In genomic region chr19:54179921-54180452, GRCh38 we compare ENCODE assay signal across 8 cellular contexts. TPM values are rescaled to one million over a fixed set of nuclear protein-coding genes. Genes with fewer than 3 reads are reported as not detected.
DNase-seq lines count a peak whose midpoint lies in the region; ATAC-seq, FAIRE-seq and TF ChIP-seq lines count a peak whose summit lies in the region.

No MANE protein-coding gene starts in this region.

- no peak overlapping the region for H3K4me2 ChIP-seq in neural progenitor cell

- peaks cover 24% of the 10 kb centered on the region for H3K4me1 Mint-ChIP-seq in neural progenitor cell

- no peak for ATAC-seq in GM18870 (IDR thresholded peaks at IDR 0.05; ENCODE audit: unreplicated experiment)

- peaks cover 12% of the 10 kb centered on the region for H3K36me3 Mint-ChIP-seq in neural progenitor cell

- H3K27me3 ChIP-seq in neural progenitor cell, result no peaks in the 10 kb centered on the region

- no peaks in the 10 kb centered on the region for H3K9me3 ChIP-seq in neural progenitor cell (ENCODE audit: low read depth)

- no peak overlapping the region for H2AFZ ChIP-seq in neural progenitor cell (replicated peaks)

- H3K4me3 Mint-ChIP-seq in neural progenitor cell, result peak overlapping the region; percentile 66

- peaks cover 8% of the 10 kb centered on the region for H3K27me3 Mint-ChIP-seq in neural progenitor cell (ENCODE audit: insufficient read depth, low read depth)

- peaks cover 17% of the 10 kb centered on the region for H3F3A ChIP-seq in neural progenitor cell (ENCODE audit: low read depth)

- H3K4me3 ChIP-seq in neural progenitor cell, result no peak overlapping the region

- no peaks in the 10 kb centered on the region for H3K9me3 Mint-ChIP-seq in neural progenitor cell

- H3K27ac Mint-ChIP-seq in neural progenitor cell, result peak overlapping the region; percentile 92

- H3K36me3 ChIP-seq in neural progenitor cell, result no peaks in the 10 kb centered on the region

- no peaks in the 10 kb centered on the region for H3K79me2 ChIP-seq in neural progenitor cell (ENCODE audit: low read depth)

- FAIRE-seq in GM12892 (lab: Jason Lieb, UNC), result peak; percentile 33

- peaks cover 21% of the 10 kb centered on the region for H4K20me1 ChIP-seq in neural progenitor cell (ENCODE audit: low read depth)

- peak; percentile 72 for TF ChIP-seq CTCF in neural progenitor cell (IDR thresholded peaks at IDR 0.05)

- no peak for TF ChIP-seq POLR2A in GM12892 (IDR thresholded peaks at IDR 0.05; ENCODE audit: low read depth, low read length)

- no peak overlapping the region for H3K27ac ChIP-seq in neural progenitor cell

- DNase-seq in GM12892 (ENCODE audit: insufficient read length) (no peak), NCI-H510A treated with DMSO at 0.1 percent for 48 hours (lab: John Stamatoyannopoulos, UW) (peak; percentile 77), epidermal melanocyte (ENCODE audit: insufficient read length, low spot score) (peak; percentile 73), neural progenitor cell (ENCODE audit: low spot score) (peak; percentile 95), COLO829 (ENCODE audit: low spot score) (no peak), DMS79 treated with DMSO at 0.1 percent for 48 hours (lab: John Stamatoyannopoulos, UW) (no peak), GM03348 (ENCODE audit: low spot score) (no peak)

- H3K4me1 ChIP-seq in neural progenitor cell, result peaks cover 4% of the 10 kb centered on the region

- no peak overlapping the region for H3K9ac ChIP-seq in neural progenitor cell

RNA-seq across cellular contexts. Expression of gene TMC4, which starts 7.0 kb away (rescaled TPM):
- 0.42 TPM for polyA plus RNA-seq in GM12892 (2012; ENCODE audit: missing spikeins)
- total RNA-seq in neural progenitor cell (ENCODE audit: low replicate concordance), result 0.46 TPM in 1 of 2 replicates, not detected in the other

RNA-seq across cellular contexts. Expression of gene MBOAT7, which starts 9.4 kb away (rescaled TPM):
- polyA plus RNA-seq in GM12892 (2012; ENCODE audit: missing spikeins), result 9.9 TPM
- 20.0 and 91.0 TPM in 2 replicates for total RNA-seq in neural progenitor cell (ENCODE audit: low replicate concordance)

RNA-seq across cellular contexts. Expression of gene TSEN34, which starts 11.1 kb away (rescaled TPM):
- polyA plus RNA-seq in GM12892 (2012; ENCODE audit: missing spikeins), result 11.7 TPM
- 10.3 and 37.3 TPM in 2 replicates for total RNA-seq in neural progenitor cell (ENCODE audit: low replicate concordance)

RNA-seq across cellular contexts. Expression of gene LENG1, which starts 20.5 kb away (rescaled TPM):
- polyA plus RNA-seq in GM12892 (2012; ENCODE audit: missing spikeins), result 3.1 TPM
- total RNA-seq in neural progenitor cell (ENCODE audit: low replicate concordance), result 2.7 and 5.4 TPM in 2 replicates

RNA-seq across cellular contexts. Expression of gene RPS9, which starts 20.7 kb away (rescaled TPM):
- 4,059 TPM for polyA plus RNA-seq in GM12892 (2012; ENCODE audit: missing spikeins)
- total RNA-seq in neural progenitor cell (ENCODE audit: low replicate concordance), result 1,773 and 2,732 TPM in 2 replicates

Comparison
In these comparisons a context has a peak if more than half of its experiments do, and no peak if none do; other contexts are left out.
1. DNase-seq: peak in NCI-H510A treated with DMSO at 0.1 percent for 48 hours (single experiment), epidermal melanocyte (single experiment) and neural progenitor cell (single experiment); none in GM12892 (single experiment), COLO829 (single experiment), DMS79 treated with DMSO at 0.1 percent for 48 hours (single experiment) and GM03348 (single experiment).